ENCODE assay signal across 8 cellular contexts in genomic region chr5:115309751-115310370, GRCh38. TPM values are rescaled to one million over a fixed set of nuclear protein-coding genes. Genes with fewer than 3 reads are reported as not detected.
DNase-seq lines count a peak whose midpoint lies in the region; ATAC-seq and TF ChIP-seq lines count a peak whose summit lies in the region.

No MANE protein-coding gene starts in this region.

- no peaks in the 10 kb centered on the region for H3K27me3 ChIP-seq in RWPE2 (ENCODE audit: insufficient read depth, poor library complexity, severe bottlenecking)
- H3K27me3 ChIP-seq in WERI-Rb-1 (ENCODE audit: insufficient read depth, low read depth, severe bottlenecking) = no peaks in the 10 kb centered on the region

- H3K9me3 ChIP-seq in RWPE2 (ENCODE audit: severe bottlenecking) (no peaks in the 10 kb centered on the region), WERI-Rb-1 (ENCODE audit: severe bottlenecking) (no peaks in the 10 kb centered on the region)

- no peaks in the 10 kb centered on the region for H3K4me1 ChIP-seq in RWPE2 (ENCODE audit: insufficient read depth, poor library complexity, severe bottlenecking)

- no peak overlapping the region for H3K27ac Mint-ChIP-seq in stimulated activated memory B cell treated with anti-CD40 and anti-IgM and Interleukin-4, amounts not matched to agents 10 μg/mL and 1 μg/mL and 100 μg/mL, for 72 hours

- no peaks in the 10 kb centered on the region for H3K36me3 Mint-ChIP-seq in stimulated activated memory B cell treated with anti-CD40 and anti-IgM and Interleukin-4, amounts not matched to agents 10 μg/mL and 1 μg/mL and 100 μg/mL, for 72 hours

- H3K36me3 ChIP-seq in RWPE2 (ENCODE audit: low read depth) = no peaks in the 10 kb centered on the region
- H3K36me3 ChIP-seq in WERI-Rb-1 = no peaks in the 10 kb centered on the region

- H3K4me3 Mint-ChIP-seq in stimulated activated memory B cell treated with anti-CD40 and anti-IgM and Interleukin-4, amounts not matched to agents 10 μg/mL and 1 μg/mL and 100 μg/mL, for 72 hours = no peak overlapping the region

- no peaks in the 10 kb centered on the region for H3K9me3 Mint-ChIP-seq in stimulated activated memory B cell treated with anti-CD40 and anti-IgM and Interleukin-4, amounts not matched to agents 10 μg/mL and 1 μg/mL and 100 μg/mL, for 72 hours

- DNase-seq in Daoy (ENCODE audit: low read depth) (peak; percentile 24), RWPE2 (ENCODE audit: low spot score) (no peak), fibroblast of mammary gland (ENCODE audit: low read depth) (peak; percentile 62), pons (ENCODE audit: low spot score) (peak; percentile 58), WERI-Rb-1 (no peak)

- ATAC-seq in HG03095 (IDR thresholded peaks at IDR 0.05; ENCODE audit: unreplicated experiment) = peak; percentile 54
- ATAC-seq in RWPE2 (ENCODE audit: low read depth) = peak; percentile 80
- ATAC-seq in stimulated activated memory B cell treated with anti-CD40 and anti-IgM and Interleukin-4, amounts not matched to agents 10 μg/mL and 1 μg/mL and 100 μg/mL, for 72 hours = no peak
- no peak for ATAC-seq in HG02973 (IDR thresholded peaks at IDR 0.05; ENCODE audit: unreplicated experiment)

- H3K4me1 Mint-ChIP-seq in stimulated activated memory B cell treated with anti-CD40 and anti-IgM and Interleukin-4, amounts not matched to agents 10 μg/mL and 1 μg/mL and 100 μg/mL, for 72 hours = no peaks in the 10 kb centered on the region

- TF ChIP-seq CTCF in RWPE2 (IDR thresholded peaks at IDR 0.05; ENCODE audit: poor library complexity, severe bottlenecking) (peak; percentile 97), fibroblast of mammary gland (conservative IDR thresholded peaks at IDR 0.05; ENCODE audit: control insufficient read depth, insufficient read depth, low read depth, low read length) (peak; percentile 56), WERI-Rb-1 (IDR thresholded peaks at IDR 0.05; ENCODE audit: low read depth, low read length) (no peak)

- H3K27ac ChIP-seq in RWPE2 (ENCODE audit: poor library complexity, severe bottlenecking) = no peak overlapping the region
- H3K27ac ChIP-seq in WERI-Rb-1 = no peak overlapping the region

- H3K4me3 ChIP-seq in RWPE2 (ENCODE audit: severe bottlenecking) (no peak overlapping the region), fibroblast of mammary gland (ENCODE audit: control insufficient read depth, low read depth, low read length) (no peak overlapping the region), WERI-Rb-1 (ENCODE audit: low read depth, low read length) (no peak overlapping the region)

- no peaks in the 10 kb centered on the region for H3K27me3 Mint-ChIP-seq in stimulated activated memory B cell treated with anti-CD40 and anti-IgM and Interleukin-4, amounts not matched to agents 10 μg/mL and 1 μg/mL and 100 μg/mL, for 72 hours

RNA-seq across cellular contexts. Expression of gene CCDC112, which starts 13.4 kb away (rescaled TPM):
- 9.7 and 12.6 TPM in 2 replicates for total RNA-seq in Daoy (2014; rRNA removed; shearing (Covaris generic))

RNA-seq across cellular contexts. Expression of gene PGGT1B, which starts 47.2 kb away (rescaled TPM):
- total RNA-seq in Daoy (2014; rRNA removed; shearing (Covaris generic)) = 12.0 and 20.6 TPM in 2 replicates

Comparison
In these comparisons a context has a peak if more than half of its experiments do, and no peak if none do; other contexts are left out.
1. DNase-seq: peak in Daoy (single experiment), fibroblast of mammary gland (single experiment) and pons (single experiment); none in RWPE2 (single experiment) and WERI-Rb-1 (single experiment).
2. ATAC-seq: peak in HG03095 (single experiment) and RWPE2 (single experiment); none in stimulated activated memory B cell treated with anti-CD40 and anti-IgM and Interleukin-4, amounts not matched to agents 10 μg/mL and 1 μg/mL and 100 μg/mL, for 72 hours (single experiment) and HG02973 (single experiment).